ENCODE assay signal across 8 cellular contexts in genomic region chr22:22030493-22031182, GRCh38. TPM values are rescaled to one million over a fixed set of nuclear protein-coding genes. Genes with fewer than 3 reads are reported as not detected.
DNase-seq lines count a peak whose midpoint lies in the region; ATAC-seq and TF ChIP-seq lines count a peak whose summit lies in the region.

No MANE protein-coding gene starts in this region.

- no peaks in the 10 kb centered on the region for H3K36me3 Mint-ChIP-seq in activated T-cell treated with anti-CD3 and anti-CD28 coated beads, Interleukin-2, amount 50 U/mL, for 72 hours (ENCODE audit: insufficient read depth in 2 of 2)

- no peaks in the 10 kb centered on the region for H3K36me3 ChIP-seq in H7 (replicated peaks; ENCODE audit: control insufficient read depth, insufficient read depth, low read length)
- H3K36me3 ChIP-seq in RWPE2 (ENCODE audit: low read depth) = no peaks in the 10 kb centered on the region

- no peaks in the 10 kb centered on the region for H3K4me1 ChIP-seq in RWPE2 (ENCODE audit: insufficient read depth, poor library complexity, severe bottlenecking)

- peaks cover 7% of the 10 kb centered on the region for H3K9me3 ChIP-seq in RWPE2 (ENCODE audit: severe bottlenecking)

- no peak overlapping the region for H3K27ac ChIP-seq in RWPE2 (ENCODE audit: poor library complexity, severe bottlenecking)

- ATAC-seq in GM18498 (IDR thresholded peaks at IDR 0.05; ENCODE audit: unreplicated experiment) (peak; percentile 47), RWPE2 (ENCODE audit: low read depth) (peak; percentile 46; the same call in 1 of the 3 replicates)
- ATAC-seq in activated T-cell treated with anti-CD3 and anti-CD28 coated beads, Interleukin-2, amount 50 U/mL, for 72 hours (replicated peaks in 1 of 2) = no peak

- H3K4me3 Mint-ChIP-seq in activated T-cell treated with anti-CD3 and anti-CD28 coated beads, Interleukin-2, amount 50 U/mL, for 72 hours = no peak overlapping the region

- peak; percentile 43 for TF ChIP-seq CTCF in RWPE2 (IDR thresholded peaks at IDR 0.05; ENCODE audit: poor library complexity, severe bottlenecking)

- H3K27me3 ChIP-seq in H7 (ENCODE audit: control insufficient read depth, insufficient read depth, low read length) (peaks cover 75% of the 10 kb centered on the region), RWPE2 (ENCODE audit: insufficient read depth, poor library complexity, severe bottlenecking) (no peaks in the 10 kb centered on the region)

- no peaks in the 10 kb centered on the region for H3K4me1 Mint-ChIP-seq in activated T-cell treated with anti-CD3 and anti-CD28 coated beads, Interleukin-2, amount 50 U/mL, for 72 hours (ENCODE audit: low read depth)

- DNase-seq in H7 = peak; percentile 56
- DNase-seq in RWPE2 (ENCODE audit: low spot score) = no peak
- peak; percentile 60 for DNase-seq in iPS-NIHi7 (ENCODE audit: extremely low spot score)
- DNase-seq in NCI-H446 treated with DMSO at 0.1 percent for 48 hours (lab: John Stamatoyannopoulos, UW) = no peak
- no peak for DNase-seq in activated CD4-positive, CD25-positive, alpha-beta regulatory T cell (lab: John Stamatoyannopoulos, UW)
- DNase-seq in activated T-cell treated with anti-CD3 and anti-CD28 coated beads, Interleukin-2, amount 50 U/mL, for 72 hours = no peak
- DNase-seq in NCI-H748 (lab: John Stamatoyannopoulos, UW; ENCODE audit: unreplicated experiment) = no peak

- no peaks in the 10 kb centered on the region for H3K27me3 Mint-ChIP-seq in activated T-cell treated with anti-CD3 and anti-CD28 coated beads, Interleukin-2, amount 50 U/mL, for 72 hours (ENCODE audit: low read depth)

- no peak overlapping the region for H3K4me3 ChIP-seq in H7 (ENCODE audit: insufficient read depth, low read depth, low read length)
- H3K4me3 ChIP-seq in RWPE2 (ENCODE audit: severe bottlenecking) = no peak overlapping the region

- no peaks in the 10 kb centered on the region for H3K9me3 Mint-ChIP-seq in activated T-cell treated with anti-CD3 and anti-CD28 coated beads, Interleukin-2, amount 50 U/mL, for 72 hours

- no peak overlapping the region for H3K27ac Mint-ChIP-seq in activated T-cell treated with anti-CD3 and anti-CD28 coated beads, Interleukin-2, amount 50 U/mL, for 72 hours

RNA-seq across cellular contexts. Expression of gene TOP3B, which starts 48.1 kb away (rescaled TPM):
- 53.8 and 76.2 TPM in 2 replicates for total RNA-seq in H7 (2014; rRNA removed; shearing (Covaris generic))
- 10 to 100 TPM; 29.6 to 33.2 TPM for total RNA-seq in activated T-cell treated with anti-CD3 and anti-CD28 coated beads, Interleukin-2, amount 50 U/mL, for 72 hours

Comparison
In these comparisons a context has a peak if more than half of its experiments do, and no peak if none do; other contexts are left out.
1. ATAC-seq: peak in GM18498 (single experiment) and RWPE2 (single experiment); none in activated T-cell treated with anti-CD3 and anti-CD28 coated beads, Interleukin-2, amount 50 U/mL, for 72 hours (0 of 2).
2. DNase-seq: peak in H7 (single experiment) and iPS-NIHi7 (single experiment); none in RWPE2 (single experiment), NCI-H446 treated with DMSO at 0.1 percent for 48 hours (single experiment), activated CD4-positive, CD25-positive, alpha-beta regulatory T cell (0 of 4), activated T-cell treated with anti-CD3 and anti-CD28 coated beads, Interleukin-2, amount 50 U/mL, for 72 hours (0 of 2) and NCI-H748 (single experiment).